In genomic region chr17:75980188-75981018, GRCh38 we compare ENCODE assay signal across 8 cellular contexts. TPM values are rescaled to one million over a fixed set of nuclear protein-coding genes. Genes with fewer than 3 reads are reported as not detected.
DNase-seq lines count a peak whose midpoint lies in the region; ATAC-seq, FAIRE-seq and TF ChIP-seq lines count a peak whose summit lies in the region.

No MANE protein-coding gene starts in this region.

- DNase-seq in ELR (ENCODE audit: low read depth) (peak; percentile 28), H1 (ENCODE audit: low read depth in 1 of 2, low spot score in 2 of 2) (no peak), neuronal stem cell (ENCODE audit: low spot score) (no peak), NCI-H128 (lab: John Stamatoyannopoulos, UW; ENCODE audit: unreplicated experiment) (no peak), T-helper 9 cell (no peak)

- POLR2A ChIA-PET in H1 (lab: Charles Lee; ENCODE audit: partially characterized antibody), result interaction anchor here (0.7 to 1.7 kb wide), 9 partner anchors 9 to 200 kb away, joined by 3 to 6 read pairs (median 3); partner anchors contain the start of gene EXOC7

- ATAC-seq in GM21737 (IDR thresholded peaks at IDR 0.05; ENCODE audit: unreplicated experiment), result no peak
- ATAC-seq in GM18858 (IDR thresholded peaks at IDR 0.05; ENCODE audit: unreplicated experiment), result no peak

- H2BK120ac ChIP-seq in H1 (replicated peaks; ENCODE audit: low read depth, low read length) (peak overlapping the region; percentile 93), neuronal stem cell (ENCODE audit: low read depth, low read length) (peak overlapping the region; percentile 10)

- no peaks in the 10 kb centered on the region for H3K9me3 ChIP-seq in OCI-LY1 (ENCODE audit: low read length)
- no peaks in the 10 kb centered on the region for H3K9me3 ChIP-seq in H1 (ENCODE audit: insufficient read depth in 2 of 2, low read depth in 1 of 2, low read length in 1 of 2)
- no peaks in the 10 kb centered on the region for H3K9me3 ChIP-seq in neuronal stem cell (replicated peaks in 1 of 2; ENCODE audit: control insufficient read depth in 2 of 2, insufficient read depth in 1 of 2, low read depth in 1 of 2, low read length in 2 of 2)

- H3K56ac ChIP-seq in H1 (replicated peaks; ENCODE audit: insufficient read length, low read depth, low read length), result no peak overlapping the region

- peak overlapping the region; percentile 96 for H3K9ac ChIP-seq in OCI-LY1 (ENCODE audit: low read length)
- peak overlapping the region in 2 of 4 experiments; percentile 81 to 85; a peak in 3 of 7 replicates for H3K9ac ChIP-seq in H1 (replicated peaks in 1 of 4; ENCODE audit: extremely low read depth in 1 of 4, low read depth in 3 of 4, low read length in 3 of 4)
- no peak overlapping the region for H3K9ac ChIP-seq in neuronal stem cell (ENCODE audit: low read depth, low read length, poor library complexity)

- no peak for FAIRE-seq in H1 (lab: Jason Lieb, UNC)

- no peak overlapping the region for H3K14ac ChIP-seq in H1 (ENCODE audit: insufficient read length)
- H3K14ac ChIP-seq in neuronal stem cell (ENCODE audit: low read length), result no peak overlapping the region

- H3K4me3 ChIP-seq in OCI-LY1 (ENCODE audit: low read depth, low read length, poor library complexity, severe bottlenecking), result peak overlapping the region; percentile 83
- peak overlapping the region; percentile 72 to 88 (median 86) for H3K4me3 ChIP-seq in H1 (ENCODE audit: extremely low read depth in 1 of 4, insufficient read depth in 2 of 4, low read depth in 3 of 4, low read length in 4 of 4)
- peak overlapping the region; percentile 67 to 83 for H3K4me3 ChIP-seq in neuronal stem cell (ENCODE audit: low read length in 2 of 2)

- no peak overlapping the region for H2BK20ac ChIP-seq in H1 (ENCODE audit: low read length)

- H3K4me2 ChIP-seq in OCI-LY1 (ENCODE audit: low read length) (peak overlapping the region; percentile 98), H1 (ENCODE audit: insufficient read depth in 1 of 2, low read depth in 2 of 2, low read length in 2 of 2) (peak overlapping the region; percentile 92 to 94), neuronal stem cell (ENCODE audit: insufficient read depth, low read length, poor library complexity, severe bottlenecking) (peak overlapping the region; percentile 65)

- H3K9me2 ChIP-seq in OCI-LY1 (ENCODE audit: low read depth, low read length), result no peaks in the 10 kb centered on the region

- H3K36me3 ChIP-seq in OCI-LY1 (ENCODE audit: insufficient read depth, low read length) (no peaks in the 10 kb centered on the region), H1 (ENCODE audit: control insufficient read depth in 2 of 4, insufficient read depth in 4 of 4, low read length in 3 of 4) (peaks cover 0 to 11% (median 0%) of the 10 kb centered on the region in 4 experiments; a peak in 1 of 8 replicates), neuronal stem cell (replicated peaks in 1 of 2; ENCODE audit: control insufficient read depth in 2 of 2, insufficient read depth in 2 of 2, low read length in 2 of 2) (peaks cover 0 to 3% of the 10 kb centered on the region in 2 donors)

- H4K91ac ChIP-seq in H1 (replicated peaks; ENCODE audit: insufficient read length, low read length), result no peak overlapping the region
- no peak overlapping the region for H4K91ac ChIP-seq in neuronal stem cell (ENCODE audit: low read depth, low read length, poor library complexity)

- peak overlapping the region; percentile 98 for H4K8ac ChIP-seq in H1 (ENCODE audit: extremely low read depth, insufficient read depth, low read length)
- no peak overlapping the region for H4K8ac ChIP-seq in neuronal stem cell (ENCODE audit: low read depth, low read length)

- H3K18ac ChIP-seq in H1 (ENCODE audit: extremely low read depth, low read length) (no peak overlapping the region), neuronal stem cell (ENCODE audit: low read length) (no peak overlapping the region)

- H2BK5ac ChIP-seq in H1 (ENCODE audit: low read depth, low read length) (peak overlapping the region; percentile 94; the same call in 1 of the 2 replicates), neuronal stem cell (ENCODE audit: low read length) (peak overlapping the region; percentile 95)

- TF ChIP-seq EP300 in H1 (IDR thresholded peaks at IDR 0.05; ENCODE audit: borderline replicate concordance in 1 of 2, low read depth in 2 of 2, low read length in 2 of 2), result no peak

- peak overlapping the region; percentile 81 for H3K27ac ChIP-seq in OCI-LY1 (ENCODE audit: low read depth, low read length, poor library complexity, severe bottlenecking)
- peak overlapping the region; percentile 93; the same call in 1 of the 2 replicates for H3K27ac ChIP-seq in H1 (ENCODE audit: low read depth, low read length)
- H3K27ac ChIP-seq in neuronal stem cell (replicated peaks; ENCODE audit: low read length), result peak overlapping the region; percentile 100

- peak overlapping the region; percentile 17; the same call in 1 of the 2 replicates for H2AK5ac ChIP-seq in H1 (ENCODE audit: low read depth, low read length)
- H2AK5ac ChIP-seq in neuronal stem cell (ENCODE audit: low read depth, low read length), result peak overlapping the region; percentile 49

- H3K4me1 ChIP-seq in OCI-LY1 (ENCODE audit: insufficient read depth, low read length, severe bottlenecking) (peaks cover 52% of the 10 kb centered on the region), H1 (replicated peaks in 1 of 4; ENCODE audit: control insufficient read depth in 3 of 4, insufficient read depth in 4 of 4, low read length in 3 of 4) (peaks cover 7 to 18% (median 13%) of the 10 kb centered on the region in 4 experiments), neuronal stem cell (ENCODE audit: control insufficient read depth in 2 of 2, insufficient read depth in 1 of 2, low read depth in 1 of 2, low read length in 2 of 2) (no peaks in the 10 kb centered on the region)

- H3K23me2 ChIP-seq in H1 (ENCODE audit: low read depth, low read length), result peaks cover 8% of the 10 kb centered on the region; the same call in 1 of the 2 replicates

- no peak for TF ChIP-seq POLR2A in H1 (IDR thresholded peaks at IDR 0.05; ENCODE audit: control extremely low read depth in 1 of 2, low read depth in 2 of 2, low read length in 2 of 2)

- H2BK15ac ChIP-seq in H1 (ENCODE audit: low read length), result no peak overlapping the region
- H2BK15ac ChIP-seq in neuronal stem cell (ENCODE audit: low read length), result no peak overlapping the region

- H3K79me1 ChIP-seq in H1 (ENCODE audit: low read depth, low read length) (0 out of 2 replicates have a peak, but pooled peaks cover 6% of the 10 kb centered on the region), neuronal stem cell (ENCODE audit: low read depth, low read length) (no peaks in the 10 kb centered on the region)

- H3K4ac ChIP-seq in H1 (replicated peaks; ENCODE audit: insufficient read length, low read depth, low read length) (no peak overlapping the region), neuronal stem cell (ENCODE audit: low read length) (no peak overlapping the region)

- H4K20me1 ChIP-seq in OCI-LY1 (ENCODE audit: insufficient read depth, low read length), result no peaks in the 10 kb centered on the region
- H4K20me1 ChIP-seq in H1 (replicated peaks in 1 of 2; ENCODE audit: control insufficient read depth in 1 of 2, insufficient read depth in 2 of 2, low read length in 2 of 2), result no peaks in the 10 kb centered on the region

- TF ChIP-seq RAD21 in H1 (IDR thresholded peaks at IDR 0.05 in 1 of 2, conservative IDR thresholded peaks at IDR 0.05 in 1 of 2; ENCODE audit: low read depth in 2 of 2, low read length in 2 of 2), result no peak

- no peak overlapping the region for H2AFZ ChIP-seq in OCI-LY1 (ENCODE audit: low read length)
- H2AFZ ChIP-seq in H1 (ENCODE audit: low read length), result no peak overlapping the region
- peak overlapping the region; percentile 93 for H2AFZ ChIP-seq in neuronal stem cell (ENCODE audit: low read length)

- WGBS in H1 (ENCODE audit: extremely low coverage in 1 of 2, insufficient coverage in 1 of 2, insufficient read length in 1 of 2, insufficient replicate concordance in 2 of 2, low coverage in 1 of 2, low lambda C conversion rate in 2 of 2, missing lambda C conversion rate in 1 of 2), 2 experiments, result 90% methylated on average over 18 of the region's 18 CpGs; no CpG with 5 or more reads in 1 of the 2 experiments
- no CpG with 5 or more reads among the region's 18 CpGs for WGBS in neuronal stem cell (ENCODE audit: extremely low coverage in 2 of 2, insufficient read length in 2 of 2, insufficient replicate concordance in 1 of 2), 2 donors

- no peaks in the 10 kb centered on the region for H3F3A ChIP-seq in OCI-LY1 (ENCODE audit: insufficient read depth, low read length)

- H3K79me2 ChIP-seq in OCI-LY1 (ENCODE audit: insufficient read depth, low read length) (no peaks in the 10 kb centered on the region), H1 (ENCODE audit: control insufficient read depth in 1 of 2, insufficient read depth in 2 of 2, low read length in 2 of 2) (peaks cover 0 to 38% of the 10 kb centered on the region in 2 experiments; a peak in 3 of 4 replicates)

- no peaks in the 10 kb centered on the region for H3K27me3 ChIP-seq in OCI-LY1 (ENCODE audit: insufficient read depth, low read length)
- no peaks in the 10 kb centered on the region for H3K27me3 ChIP-seq in H1 (replicated peaks in 1 of 4; ENCODE audit: control insufficient read depth in 3 of 4, extremely low read depth in 1 of 4, insufficient read depth in 3 of 4, low read length in 3 of 4)
- no peaks in the 10 kb centered on the region for H3K27me3 ChIP-seq in neuronal stem cell (ENCODE audit: control insufficient read depth in 3 of 3, insufficient read depth in 3 of 3, low read depth in 1 of 3, low read length in 3 of 3)

- CTCF ChIA-PET in H1 (lab: Charles Lee; ENCODE audit: partially characterized antibody), result interaction anchor here (0.6 to 1.8 kb wide), 7 partner anchors 16 to 230 kb away, joined by 3 to 12 read pairs (median 6); partner anchors contain the start of gene CDK3

- H2BK12ac ChIP-seq in H1 (ENCODE audit: low read depth, low read length) (no peak overlapping the region), neuronal stem cell (ENCODE audit: low read length) (no peak overlapping the region)

- TF ChIP-seq CTCF in OCI-LY1 (IDR thresholded peaks at IDR 0.05; ENCODE audit: low read length) (no peak), H1 (IDR thresholded peaks at IDR 0.05; ENCODE audit: control extremely low read depth in 1 of 3, insufficient read depth in 1 of 3, low read depth in 1 of 3, low read length in 3 of 3) (no peak)

- no peak overlapping the region for H4K5ac ChIP-seq in H1 (ENCODE audit: insufficient read length, low read depth, low read length)

- no peak overlapping the region for H3K23ac ChIP-seq in H1 (ENCODE audit: insufficient read length)
- no peak overlapping the region for H3K23ac ChIP-seq in neuronal stem cell (ENCODE audit: low read depth, low read length, poor library complexity)

RNA-seq across cellular contexts. Expression of gene TEN1, which starts 1.4 kb away (rescaled TPM):
- 15.9 and 17.6 TPM in 2 replicates for total RNA-seq in H1 (2021; fragmentation: NEBNext Ultra II Directional; extraction: Animal tissue kit (Norgen Biotek cat#: 25700))
- polyA plus RNA-seq in H1 (2011; rRNA removed), result 18.7 and 24.5 TPM in 2 replicates
- 27.9 TPM for polyA plus RNA-seq in H1 (2011; cell fraction: cytosol; rRNA removed)
- 56.7 TPM for polyA plus RNA-seq in H1 (2011; cell fraction: nucleus; rRNA removed)
- polyA plus RNA-seq in H1 (2012, experiment 1 of 2), result 18.1 to 21.7 TPM (median 18.9 TPM) in 4 replicates
- 19.7 TPM for polyA plus RNA-seq in H1 (2012, experiment 2 of 2)
- 16.5 TPM for polyA plus RNA-seq in H1 (2013, experiment 1 of 2)
- 15.2 TPM for polyA plus RNA-seq in H1 (2013, experiment 2 of 2)
- 8.7 and 12.2 TPM in 2 replicates for polyA minus RNA-seq in H1 (2011; rRNA and poly(A)+ RNA removed)
- 6.6 TPM for polyA minus RNA-seq in H1 (2011; cell fraction: cytosol; rRNA and poly(A)+ RNA removed)
- 5.1 TPM for polyA minus RNA-seq in H1 (2011; cell fraction: nucleus; rRNA and poly(A)+ RNA removed)
- polyA plus RNA-seq in neuronal stem cell (2013, experiment 1 of 2), result 8.7 TPM
- 8.1 TPM for polyA plus RNA-seq in neuronal stem cell (2013, experiment 2 of 2)

RNA-seq across cellular contexts. Expression of gene ACOX1, which starts 1.4 kb away (rescaled TPM):
- 27.4 and 30.4 TPM in 2 replicates for total RNA-seq in H1 (2021; fragmentation: NEBNext Ultra II Directional; extraction: Animal tissue kit (Norgen Biotek cat#: 25700))
- polyA plus RNA-seq in H1 (2011; rRNA removed), result 10.2 and 10.5 TPM in 2 replicates
- 11.3 TPM for polyA plus RNA-seq in H1 (2011; cell fraction: cytosol; rRNA removed)
- 20.2 TPM for polyA plus RNA-seq in H1 (2011; cell fraction: nucleus; rRNA removed)
- polyA plus RNA-seq in H1 (2012, experiment 1 of 2), result 14.7 to 17.4 TPM (median 15.9 TPM) in 4 replicates
- 3.5 TPM for polyA plus RNA-seq in H1 (2012, experiment 2 of 2)
- 8.5 TPM for polyA plus RNA-seq in H1 (2013, experiment 1 of 2)
- 7.3 TPM for polyA plus RNA-seq in H1 (2013, experiment 2 of 2)
- 70.0 and 84.0 TPM in 2 replicates for polyA minus RNA-seq in H1 (2011; rRNA and poly(A)+ RNA removed)
- polyA minus RNA-seq in H1 (2011; cell fraction: cytosol; rRNA and poly(A)+ RNA removed), result 61.4 TPM
- polyA minus RNA-seq in H1 (2011; cell fraction: nucleus; rRNA and poly(A)+ RNA removed), result 33.9 TPM
- 3.1 TPM for polyA plus RNA-seq in neuronal stem cell (2013, experiment 1 of 2)
- polyA plus RNA-seq in neuronal stem cell (2013, experiment 2 of 2), result 3.0 TPM

RNA-seq across cellular contexts. Expression of gene CDK3, which starts 20.3 kb away (rescaled TPM):
- total RNA-seq in H1 (2021; fragmentation: NEBNext Ultra II Directional; extraction: Animal tissue kit (Norgen Biotek cat#: 25700)), result 7.4 and 10.0 TPM in 2 replicates
- 14.6 and 20.1 TPM in 2 replicates for polyA plus RNA-seq in H1 (2011; rRNA removed)
- 20.6 TPM for polyA plus RNA-seq in H1 (2011; cell fraction: cytosol; rRNA removed)
- 80.0 TPM for polyA plus RNA-seq in H1 (2011; cell fraction: nucleus; rRNA removed)
- polyA plus RNA-seq in H1 (2012, experiment 1 of 2), result 13.7 to 20.1 TPM (median 15.9 TPM) in 4 replicates
- 6.3 TPM for polyA plus RNA-seq in H1 (2012, experiment 2 of 2)
- 9.5 TPM for polyA plus RNA-seq in H1 (2013, experiment 1 of 2)
- polyA plus RNA-seq in H1 (2013, experiment 2 of 2), result 8.7 TPM
- 3.3 and 4.3 TPM in 2 replicates for polyA minus RNA-seq in H1 (2011; rRNA and poly(A)+ RNA removed)
- polyA minus RNA-seq in H1 (2011; cell fraction: cytosol; rRNA and poly(A)+ RNA removed), result 0.88 TPM
- 5.2 TPM for polyA minus RNA-seq in H1 (2011; cell fraction: nucleus; rRNA and poly(A)+ RNA removed)
- 5.4 TPM for polyA plus RNA-seq in neuronal stem cell (2013, experiment 1 of 2)
- polyA plus RNA-seq in neuronal stem cell (2013, experiment 2 of 2), result 5.3 TPM

RNA-seq across cellular contexts. Expression of gene FBF1, which starts 39.6 kb away (rescaled TPM):
- 13.1 and 13.8 TPM in 2 replicates for total RNA-seq in H1 (2021; fragmentation: NEBNext Ultra II Directional; extraction: Animal tissue kit (Norgen Biotek cat#: 25700))
- 8.1 and 12.5 TPM in 2 replicates for polyA plus RNA-seq in H1 (2011; rRNA removed)
- 12.0 TPM for polyA plus RNA-seq in H1 (2011; cell fraction: cytosol; rRNA removed)
- polyA plus RNA-seq in H1 (2011; cell fraction: nucleus; rRNA removed), result 68.3 TPM
- polyA plus RNA-seq in H1 (2012, experiment 1 of 2), result 5.6 to 12.5 TPM (median 10.6 TPM) in 4 replicates
- 4.3 TPM for polyA plus RNA-seq in H1 (2012, experiment 2 of 2)
- polyA plus RNA-seq in H1 (2013, experiment 1 of 2), result 4.9 TPM
- polyA plus RNA-seq in H1 (2013, experiment 2 of 2), result 4.5 TPM
- 6.9 and 8.7 TPM in 2 replicates for polyA minus RNA-seq in H1 (2011; rRNA and poly(A)+ RNA removed)
- polyA minus RNA-seq in H1 (2011; cell fraction: cytosol; rRNA and poly(A)+ RNA removed), result 9.8 TPM
- polyA minus RNA-seq in H1 (2011; cell fraction: nucleus; rRNA and poly(A)+ RNA removed), result 27.4 TPM
- polyA plus RNA-seq in neuronal stem cell (2013, experiment 1 of 2), result 6.6 TPM
- 6.9 TPM for polyA plus RNA-seq in neuronal stem cell (2013, experiment 2 of 2)

RNA-seq across cellular contexts. Expression of gene EVPL, which starts 46.7 kb away (rescaled TPM):
- 0.75 and 0.99 TPM in 2 replicates for total RNA-seq in H1 (2021; fragmentation: NEBNext Ultra II Directional; extraction: Animal tissue kit (Norgen Biotek cat#: 25700))
- polyA plus RNA-seq in H1 (2011; rRNA removed), result 0.20 and 0.35 TPM in 2 replicates
- polyA plus RNA-seq in H1 (2011; cell fraction: cytosol; rRNA removed), result 0.25 TPM
- 0.98 TPM for polyA plus RNA-seq in H1 (2011; cell fraction: nucleus; rRNA removed)
- polyA plus RNA-seq in H1 (2012, experiment 1 of 2), result 0.30 to 0.69 TPM (median 0.51 TPM) in 4 replicates
- 0.20 TPM for polyA plus RNA-seq in H1 (2012, experiment 2 of 2)
- polyA plus RNA-seq in H1 (2013, experiment 1 of 2), result 0.55 TPM
- 0.40 TPM for polyA plus RNA-seq in H1 (2013, experiment 2 of 2)
- 0.06 and 0.12 TPM in 2 replicates for polyA minus RNA-seq in H1 (2011; rRNA and poly(A)+ RNA removed)
- 0.88 TPM for polyA minus RNA-seq in H1 (2011; cell fraction: cytosol; rRNA and poly(A)+ RNA removed)
- 0.30 TPM for polyA minus RNA-seq in H1 (2011; cell fraction: nucleus; rRNA and poly(A)+ RNA removed)
- polyA plus RNA-seq in neuronal stem cell (2013, experiment 1 of 2), result not detected
- polyA plus RNA-seq in neuronal stem cell (2013, experiment 2 of 2), result not detected
